In the genomic region with DNA sequence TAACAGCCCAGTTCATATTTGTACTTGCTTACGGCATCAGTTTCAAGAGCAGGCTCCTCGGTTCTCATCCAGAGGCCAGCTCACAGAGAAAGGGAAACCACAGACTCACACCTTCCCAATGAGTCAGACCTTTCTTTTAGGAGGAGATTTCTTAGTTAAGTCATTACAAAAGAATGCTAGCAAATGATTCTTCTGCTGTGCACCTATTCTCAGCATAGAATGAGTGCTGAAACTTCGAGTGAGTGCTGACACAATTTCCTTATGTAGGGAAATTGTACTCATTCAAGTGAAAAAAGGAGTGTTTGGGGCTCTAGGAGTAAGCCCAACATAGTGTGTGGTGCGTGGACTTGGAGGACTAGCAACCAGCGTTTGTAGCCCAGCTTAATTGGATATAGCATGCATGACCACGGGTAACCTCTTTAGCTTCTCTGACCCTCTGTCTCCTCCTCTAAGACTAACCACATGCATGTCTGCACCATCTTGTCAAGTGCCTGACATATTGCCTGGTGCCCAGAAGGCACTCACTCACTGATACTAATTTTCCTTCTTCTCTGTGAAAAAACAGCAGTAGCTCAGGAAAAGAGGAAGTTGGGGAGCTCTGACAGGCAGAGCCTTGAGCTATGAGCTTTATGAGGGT, we compare ENCODE assay signal across 8 cellular contexts.
DNase-seq lines count a peak whose midpoint lies in the region; ATAC-seq and TF ChIP-seq lines count a peak whose summit lies in the region.

No MANE protein-coding gene starts in this region.

- H4K20me1 ChIP-seq in PC-9 (ENCODE audit: insufficient read depth): no peaks in the 10 kb centered on the region

- no peak overlapping the region for H3K4me3 Mint-ChIP-seq in memory B cell

- H3K9me2 ChIP-seq in PC-9 (ENCODE audit: insufficient read depth): no peaks in the 10 kb centered on the region

- no peak overlapping the region for H3K4me3 ChIP-seq in PC-9
- no peak overlapping the region for H3K4me3 ChIP-seq in adipocyte (ENCODE audit: low read length)

- H3K36me3 ChIP-seq in PC-9 (ENCODE audit: low read depth) (no peaks in the 10 kb centered on the region), adipocyte (ENCODE audit: control insufficient read depth, insufficient read depth, low read length, severe bottlenecking) (peaks cover 17% of the 10 kb centered on the region)

- H3K79me2 ChIP-seq in PC-9 (ENCODE audit: low read depth): no peaks in the 10 kb centered on the region

- peaks cover 41% of the 10 kb centered on the region for H3K4me1 Mint-ChIP-seq in memory B cell

- TF ChIP-seq CTCF in PC-9 (conservative IDR thresholded peaks at IDR 0.05): no peak

- peak; percentile 46 for ATAC-seq in HG02970 (IDR thresholded peaks at IDR 0.05; ENCODE audit: low FRiP score, unreplicated experiment)
- peak; percentile 76 for ATAC-seq in memory B cell (ENCODE audit: low read depth)

- H3K4me1 ChIP-seq in PC-9 (replicated peaks; ENCODE audit: insufficient read depth) (peaks cover 39% of the 10 kb centered on the region), adipocyte (ENCODE audit: control insufficient read depth, insufficient read depth, low read length) (peaks cover 12% of the 10 kb centered on the region)

- no peak overlapping the region for H3K9ac ChIP-seq in adipocyte (ENCODE audit: low read length)

- H3K4me2 ChIP-seq in PC-9: peak overlapping the region; percentile 60

- POLR2A ChIA-PET in PC-9 (lab: Charles Lee; ENCODE audit: unreplicated experiment): interaction anchor here (0.6 kb wide), 4 partner anchors 94 to 537 kb away, joined by 5 to 7 read pairs (median 6); partner anchors contain the start of gene MALT1

- no peaks in the 10 kb centered on the region for H3K9me3 Mint-ChIP-seq in memory B cell

- peak overlapping the region; percentile 47 for H3K27ac Mint-ChIP-seq in memory B cell

- no peak overlapping the region for H2AFZ ChIP-seq in PC-9

- no peaks in the 10 kb centered on the region for H3K27me3 ChIP-seq in PC-9 (ENCODE audit: insufficient read depth, low read depth)
- no peaks in the 10 kb centered on the region for H3K27me3 ChIP-seq in adipocyte (replicated peaks; ENCODE audit: control insufficient read depth, insufficient read depth, low read length)

- peak overlapping the region; percentile 88 for H3K27ac ChIP-seq in PC-9

- H3F3A ChIP-seq in PC-9 (ENCODE audit: insufficient read depth, low read depth): peaks cover 31% of the 10 kb centered on the region

- CTCF ChIA-PET in PC-9 (lab: Charles Lee): no interaction called here

- intact Hi-C loops in PC-9 (cut with micrococcal nuclease; ENCODE audit: unreplicated experiment): loop anchor here (1.0 to 2.0 kb wide), 3 partner anchors 7 to 129 kb away; partner anchors contain the start of gene MALT1

- peak; percentile 60 for DNase-seq in activated T-cell treated with anti-CD3 and anti-CD28 coated beads for 24 hours (ENCODE audit: low read depth)
- no peak for DNase-seq in activated T-cell treated with anti-CD3 and anti-CD28 coated beads, Interleukin-2, amount 50 U/mL, for 1 hour
- peak; percentile 50 to 99 for DNase-seq in PC-9
- DNase-seq in adipocyte (ENCODE audit: low read depth): peak; percentile 85
- DNase-seq in memory B cell (ENCODE audit: low spot score in 2 of 2): no peak
- DNase-seq in NCI-H2196 (lab: John Stamatoyannopoulos, UW; ENCODE audit: unreplicated experiment): no peak
- DNase-seq in NCI-H2196 treated with DMSO at 0.1 percent for 48 hours (lab: John Stamatoyannopoulos, UW; ENCODE audit: unreplicated experiment): no peak

- H3K27me3 Mint-ChIP-seq in memory B cell: no peaks in the 10 kb centered on the region

- BruUV-seq in PC-9 (replicated peaks; lab: Mats Ljungman, UMichigan): TSS peak; percentile 63

- 0 out of 2 replicates have a peak, but pooled peaks cover 3% of the 10 kb centered on the region for H3K9me3 ChIP-seq in PC-9 (ENCODE audit: insufficient read depth, low read depth)
- H3K9me3 ChIP-seq in adipocyte (ENCODE audit: control insufficient read depth, low read length): no peaks in the 10 kb centered on the region

- no peaks in the 10 kb centered on the region for H3K36me3 Mint-ChIP-seq in memory B cell

Comparison
In these comparisons a context has a peak if more than half of its experiments do, and no peak if none do; other contexts are left out.
1. DNase-seq: peak in activated T-cell treated with anti-CD3 and anti-CD28 coated beads for 24 hours (single experiment), PC-9 (2 of 2) and adipocyte (single experiment); none in activated T-cell treated with anti-CD3 and anti-CD28 coated beads, Interleukin-2, amount 50 U/mL, for 1 hour (single experiment), memory B cell (0 of 2), NCI-H2196 (single experiment) and NCI-H2196 treated with DMSO at 0.1 percent for 48 hours (single experiment).